21 cellular contexts compared by ENCODE assay signal in genomic region chr10:51708609-51709008, GRCh38. TPM values are rescaled to one million over a fixed set of nuclear protein-coding genes. Genes with fewer than 3 reads are reported as not detected.
DNase-seq lines count a peak whose midpoint lies in the region; ATAC-seq and TF ChIP-seq lines count a peak whose summit lies in the region.
"Had no signal": no experiment of that assay in that cellular context is flagged by ENCODE, and none has a peak within 500 bp of the region (broad histone marks: within the 10 kb centered on the region; RNA-seq: fewer than 3 reads in every experiment).

No MANE protein-coding gene starts in this region.

- no peak overlapping the region for H3K4me3 ChIP-seq in gastroesophageal sphincter
- no peak overlapping the region for H3K4me3 ChIP-seq in stomach smooth muscle (ENCODE audit: low read length in 2 of 2)
- H3K4me3 ChIP-seq: SK-N-MC had no signal

- no peak for ATAC-seq in gastroesophageal sphincter

- POLR2A ChIA-PET in activated CD4-positive, alpha-beta memory T cell treated with anti-CD3 and anti-CD28 coated beads for 36 hours (lab: Charles Lee) = no interaction called here

- TF ChIP-seq CTCF in gastroesophageal sphincter (IDR thresholded peaks at IDR 0.05) (no peak), chondrocyte (IDR thresholded peaks at IDR 0.05) (no peak)

- WGBS in gastroesophageal sphincter (ENCODE audit: low coverage in 1 of 2), 2 donors = no CpG with 5 or more reads among the region's 2 CpGs

- no peaks in the 10 kb centered on the region for H3K36me3 Mint-ChIP-seq in activated T-cell treated with anti-CD3 and anti-CD28 coated beads, Interleukin-2, amount 50 U/mL, for 24 hours (ENCODE audit: low read depth)
- no peaks in the 10 kb centered on the region for H3K36me3 Mint-ChIP-seq in activated CD4-positive, alpha-beta memory T cell treated with anti-CD3 and anti-CD28 coated beads for 36 hours
- no peaks in the 10 kb centered on the region for H3K36me3 Mint-ChIP-seq in chondrocyte (ENCODE audit: low read depth)

- no peaks in the 10 kb centered on the region for H3K9me3 Mint-ChIP-seq in activated T-cell treated with anti-CD3 and anti-CD28 coated beads, Interleukin-2, amount 50 U/mL, for 24 hours
- H3K9me3 Mint-ChIP-seq in activated CD4-positive, alpha-beta memory T cell treated with anti-CD3 and anti-CD28 coated beads for 36 hours = no peaks in the 10 kb centered on the region
- no peaks in the 10 kb centered on the region for H3K9me3 Mint-ChIP-seq in chondrocyte (ENCODE audit: low read depth)

- H3K4me3 Mint-ChIP-seq in activated T-cell treated with anti-CD3 and anti-CD28 coated beads, Interleukin-2, amount 50 U/mL, for 24 hours = no peak overlapping the region
- H3K4me3 Mint-ChIP-seq in activated CD4-positive, alpha-beta memory T cell treated with anti-CD3 and anti-CD28 coated beads for 36 hours = no peak overlapping the region
- H3K4me3 Mint-ChIP-seq in chondrocyte (ENCODE audit: unreplicated experiment) = no peak overlapping the region

- peak overlapping the region; percentile 68 for H3K27ac Mint-ChIP-seq in activated T-cell treated with anti-CD3 and anti-CD28 coated beads, Interleukin-2, amount 50 U/mL, for 24 hours
- peak overlapping the region; percentile 24 for H3K27ac Mint-ChIP-seq in activated CD4-positive, alpha-beta memory T cell treated with anti-CD3 and anti-CD28 coated beads for 36 hours
- no peak overlapping the region for H3K27ac Mint-ChIP-seq in chondrocyte (ENCODE audit: unreplicated experiment)

- H3K27ac ChIP-seq in gastroesophageal sphincter (peak overlapping the region; percentile 84 to 98 (median 84)), stomach smooth muscle (ENCODE audit: low read length) (peak overlapping the region; percentile 86)
- H3K27ac ChIP-seq: KMS-11, SK-N-MC had no signal

- H3K4me1 Mint-ChIP-seq in activated T-cell treated with anti-CD3 and anti-CD28 coated beads, Interleukin-2, amount 50 U/mL, for 24 hours (ENCODE audit: low read depth) = peaks cover 37% of the 10 kb centered on the region
- H3K4me1 Mint-ChIP-seq in activated CD4-positive, alpha-beta memory T cell treated with anti-CD3 and anti-CD28 coated beads for 36 hours (ENCODE audit: low read depth) = peaks cover 24% of the 10 kb centered on the region
- H3K4me1 Mint-ChIP-seq in chondrocyte (ENCODE audit: low read depth) = no peaks in the 10 kb centered on the region

- intact Hi-C loops in activated CD4-positive, alpha-beta memory T cell treated with anti-CD3 and anti-CD28 coated beads for 36 hours (cut with micrococcal nuclease) = no loop called here

- no peak for TF ChIP-seq EP300 in gastroesophageal sphincter (IDR thresholded peaks at IDR 0.05)

- H3K27me3 ChIP-seq in gastroesophageal sphincter (no peaks in the 10 kb centered on the region), stomach smooth muscle (ENCODE audit: control insufficient read depth in 1 of 2, insufficient read depth in 2 of 2, low read length in 2 of 2) (no peaks in the 10 kb centered on the region)

- CTCF ChIA-PET in activated CD4-positive, alpha-beta memory T cell treated with anti-CD3 and anti-CD28 coated beads for 36 hours (lab: Charles Lee) = no interaction called here

- TF ChIP-seq POLR2A in gastroesophageal sphincter (IDR thresholded peaks at IDR 0.05) = no peak

- H3K9ac ChIP-seq in stomach smooth muscle (ENCODE audit: low read length in 2 of 2) = peak overlapping the region in 1 of 2 donors; percentile 59
- H3K9ac ChIP-seq: KMS-11 had no signal

- H3K9me3 ChIP-seq in gastroesophageal sphincter (no peaks in the 10 kb centered on the region), stomach smooth muscle (ENCODE audit: control insufficient read depth in 2 of 2, low read length in 2 of 2) (no peaks in the 10 kb centered on the region)

- H3K27me3 Mint-ChIP-seq in activated T-cell treated with anti-CD3 and anti-CD28 coated beads, Interleukin-2, amount 50 U/mL, for 24 hours = no peaks in the 10 kb centered on the region
- no peaks in the 10 kb centered on the region for H3K27me3 Mint-ChIP-seq in activated CD4-positive, alpha-beta memory T cell treated with anti-CD3 and anti-CD28 coated beads for 36 hours
- no peaks in the 10 kb centered on the region for H3K27me3 Mint-ChIP-seq in chondrocyte (ENCODE audit: low read depth)

- DNase-seq in activated T-cell treated with anti-CD3 and anti-CD28 coated beads, Interleukin-2, amount 50 U/mL, for 24 hours = no peak
- DNase-seq in activated T-cell treated with anti-CD3 and anti-CD28 coated beads, Interleukin-2, amount 50 U/mL, for 48 hours = no peak
- no peak for DNase-seq in activated CD4-positive, alpha-beta memory T cell treated with anti-CD3 and anti-CD28 coated beads for 36 hours
- DNase-seq in midbrain (lab: John Stamatoyannopoulos, UW) = no peak
- no peak for DNase-seq in kidney glomerular epithelial cell (lab: John Stamatoyannopoulos, UW)
- no peak for DNase-seq in chondrocyte (ENCODE audit: low spot score)
- DNase-seq: activated CD4-positive, CD25-positive, alpha-beta regulatory T cell; activated gamma-delta T cell treated with Interleukin-2 at 50 U/mL for 16 hours; Calu3; erythroblast; kidney; MV-4-11; NCI-H1694; NCI-H526 treated with DMSO at 0.1 percent for 48 hours; retina; stimulated activated CD4-positive, alpha-beta T cell treated with anti-CD3 and anti-CD28 coated beads, Interleukin-12 subunit alpha, Interleukin-12 subunit beta, amount 100 ng/mL, for 4 hours; stimulated activated CD4-positive, alpha-beta T cell treated with anti-CD3 and anti-CD28 coated beads, Interleukin-4, amount 100 ng/mL, for 4 hours had no signal

- H3K36me3 ChIP-seq in gastroesophageal sphincter (no peaks in the 10 kb centered on the region), stomach smooth muscle (ENCODE audit: control insufficient read depth in 2 of 2, insufficient read depth in 2 of 2, low read length in 2 of 2) (no peaks in the 10 kb centered on the region)

- peaks cover 0 to 44% (median 20%) of the 10 kb centered on the region in 3 donors for H3K4me1 ChIP-seq in gastroesophageal sphincter
- peaks cover 15% of the 10 kb centered on the region for H3K4me1 ChIP-seq in stomach smooth muscle (ENCODE audit: control insufficient read depth, insufficient read depth, low read length)

RNA-seq across cellular contexts. Expression of gene CSTF2T, which starts 9.2 kb away (rescaled TPM):
- 10 to 100 TPM; 26.4 TPM for total RNA-seq in activated CD4-positive, alpha-beta memory T cell treated with anti-CD3 and anti-CD28 coated beads for 36 hours
- total RNA-seq in gastroesophageal sphincter = 10 to 100 TPM; 24.1 to 29.3 (median 28.1) TPM
- 16.0 to 21.6 TPM (median 16.3 TPM) in 3 replicates for total RNA-seq in chondrocyte
